ENCODE assay signal across 8 cellular contexts in the genomic region with DNA sequence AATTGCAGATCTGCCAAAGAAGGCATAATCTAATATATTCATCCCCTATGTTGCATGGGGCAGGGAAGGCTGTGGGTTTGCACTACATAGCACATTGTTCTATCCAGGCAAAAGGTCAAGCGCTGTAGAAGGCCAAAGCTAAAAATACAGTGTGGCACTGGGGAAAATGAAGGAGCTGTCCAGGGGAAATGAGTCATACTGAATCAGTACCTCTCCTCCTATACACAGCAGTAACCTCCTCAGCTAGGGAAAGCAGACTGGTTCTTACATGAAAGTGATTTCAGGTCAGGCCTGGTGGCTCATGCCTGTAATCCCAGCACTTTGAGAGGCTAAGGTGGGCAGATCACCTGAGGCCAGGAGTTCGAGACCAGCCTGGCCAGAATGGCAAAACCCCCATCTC. TPM values are rescaled to one million over a fixed set of nuclear protein-coding genes. Genes with fewer than 3 reads are reported as not detected.
DNase-seq lines count a peak whose midpoint lies in the region; ATAC-seq, FAIRE-seq and TF ChIP-seq lines count a peak whose summit lies in the region.

No MANE protein-coding gene starts in this region.

- H3K79me2 ChIP-seq in endothelial cell of umbilical vein (ENCODE audit: control insufficient read depth, insufficient read depth, low read length): no peaks in the 10 kb centered on the region

- peak; percentile 24 for DNase-seq in BE2C
- DNase-seq in NCI-H460 (ENCODE audit: extremely low read depth, low read depth): peak; percentile 70
- peak; percentile 95 for DNase-seq in endothelial cell of umbilical vein (ENCODE audit: low read depth, low spot score)
- peak; percentile 77 for DNase-seq in mucosa of gallbladder (ENCODE audit: low spot score)
- no peak for DNase-seq in NCI-H1417 treated with DMSO at 0.1 percent for 48 hours (lab: John Stamatoyannopoulos, UW)
- DNase-seq in activated T-cell treated with anti-CD3 and anti-CD28 coated beads, Interleukin-2, amount 50 U/mL, for 1 hour: no peak
- no peak for DNase-seq in effector CD4-positive, alpha-beta T cell

- ATAC-seq in GM18867 (IDR thresholded peaks at IDR 0.05; ENCODE audit: unreplicated experiment): no peak

- H3K36me3 ChIP-seq in BE2C (no peaks in the 10 kb centered on the region), endothelial cell of umbilical vein (ENCODE audit: control insufficient read depth in 2 of 2, extremely low read depth in 1 of 2, insufficient read depth in 2 of 2, low read length in 2 of 2) (no peaks in the 10 kb centered on the region)

- H3K27me3 ChIP-seq in BE2C (no peaks in the 10 kb centered on the region), endothelial cell of umbilical vein (ENCODE audit: control insufficient read depth in 2 of 2, insufficient read depth in 2 of 2, low read length in 2 of 2) (peaks cover 0 to 2% of the 10 kb centered on the region in 2 experiments)

- H3K4me2 ChIP-seq in endothelial cell of umbilical vein (ENCODE audit: insufficient read depth, low read length): no peak overlapping the region

- no peak for TF ChIP-seq POLR2A in endothelial cell of umbilical vein (IDR thresholded peaks at IDR 0.05; ENCODE audit: low read depth, low read length)

- H4K20me1 ChIP-seq in endothelial cell of umbilical vein (replicated peaks; ENCODE audit: control insufficient read depth, extremely low read depth, insufficient read depth, low read length): no peaks in the 10 kb centered on the region

- dilution Hi-C loops in endothelial cell of umbilical vein (cut with MboI; ENCODE audit: extremely low pct_ligation_motif_present, low sequenced_read_pairs): no loop called here

- intact Hi-C loops in endothelial cell of umbilical vein (cut with micrococcal nuclease): loop anchor here (1.0 to 5.0 kb wide), 2 partner anchors 15 to 285 kb away; a partner anchor contains a TSS

- no peak for TF ChIP-seq CTCF in BE2C (IDR thresholded peaks at IDR 0.05; ENCODE audit: low read depth, low read length)
- TF ChIP-seq CTCF in endothelial cell of umbilical vein (IDR thresholded peaks at IDR 0.05; ENCODE audit: extremely low read depth in 1 of 2, insufficient read depth in 1 of 2, low read depth in 1 of 2, low read length in 2 of 2): no peak

- no peak overlapping the region for H2AFZ ChIP-seq in endothelial cell of umbilical vein (ENCODE audit: low read depth, low read length)

- H3K4me3 ChIP-seq in BE2C (ENCODE audit: low read depth, low read length): no peak overlapping the region
- H3K4me3 ChIP-seq in endothelial cell of umbilical vein (replicated peaks in 1 of 3; ENCODE audit: insufficient read depth in 1 of 3, low read depth in 1 of 3, low read length in 3 of 3): no peak overlapping the region

- no peak overlapping the region for H3K9ac ChIP-seq in endothelial cell of umbilical vein (replicated peaks; ENCODE audit: extremely low read depth, insufficient read depth, low read length)

- H3K4me1 ChIP-seq in BE2C (peaks cover 14% of the 10 kb centered on the region), endothelial cell of umbilical vein (ENCODE audit: control insufficient read depth, extremely low read depth, insufficient read depth, low read length) (peaks cover 9% of the 10 kb centered on the region)

- no TSS peak for BruUV-seq in endothelial cell of umbilical vein (replicated peaks; lab: Mats Ljungman, UMichigan)

- peak overlapping the region; percentile 12 for H3K27ac ChIP-seq in endothelial cell of umbilical vein (ENCODE audit: insufficient read depth, low read depth, low read length)

- H3K9me1 ChIP-seq in endothelial cell of umbilical vein (replicated peaks; ENCODE audit: control insufficient read depth, extremely low read depth, insufficient read depth, low read length): no peaks in the 10 kb centered on the region

- no peaks in the 10 kb centered on the region for H3K9me3 ChIP-seq in BE2C
- H3K9me3 ChIP-seq in endothelial cell of umbilical vein (replicated peaks; ENCODE audit: control insufficient read depth, insufficient read depth, low read length): no peaks in the 10 kb centered on the region

- peak; percentile 97 for FAIRE-seq in endothelial cell of umbilical vein (lab: Jason Lieb, UNC)

- POLR2A ChIA-PET in endothelial cell of umbilical vein (lab: Charles Lee): no interaction called here

- CTCF ChIA-PET in endothelial cell of umbilical vein (lab: Charles Lee): interaction anchor here (0.6 to 1.6 kb wide), 9 partner anchors 13 to 72 kb away, joined by 3 to 15 read pairs (median 5); no protein-coding TSS in a partner anchor

TF ChIP-seq in endothelial cell of umbilical vein, 7 proteins besides CTCF, POLR2A, EP300 and RAD21:
- TF ChIP-seq, protein P1, sequence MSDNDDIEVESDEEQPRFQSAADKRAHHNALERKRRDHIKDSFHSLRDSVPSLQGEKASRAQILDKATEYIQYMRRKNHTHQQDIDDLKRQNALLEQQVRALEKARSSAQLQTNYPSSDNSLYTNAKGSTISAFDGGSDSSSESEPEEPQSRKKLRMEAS (IDR thresholded peaks at IDR 0.05; ENCODE audit: insufficient read depth, insufficient read length): no peak
- peak; percentile 96 for TF ChIP-seq FOS (IDR thresholded peaks at IDR 0.05; ENCODE audit: borderline replicate concordance, insufficient read depth, low read length)
- peak; percentile 97 for TF ChIP-seq JUN (IDR thresholded peaks at IDR 0.05; ENCODE audit: borderline replicate concordance, insufficient read depth, insufficient read length, low read depth)
- TF ChIP-seq POLR2AphosphoS5 (IDR thresholded peaks at IDR 0.05; ENCODE audit: insufficient read depth, low read depth, low read length): peak; percentile 65
TF ChIP-seq in endothelial cell of umbilical vein: peak in this region for 3.

RNA-seq across cellular contexts. Expression of a gene that starts 31.0 kb away (rescaled TPM):
- 83.0 TPM for polyA plus RNA-seq in BE2C (2012; ENCODE audit: insufficient read depth, insufficient read length, low read depth)
- total RNA-seq in NCI-H460 (2014; rRNA removed; shearing (Covaris generic)): 15.3 and 16.9 TPM in 2 replicates
- polyA plus RNA-seq in NCI-H460 (2014; cell fraction: nucleus; rRNA removed): 13.4 and 18.3 TPM in 2 replicates
- total RNA-seq in endothelial cell of umbilical vein (13.7 and 13.9 TPM in 2 replicates), mucosa of gallbladder (58.9 TPM)
- polyA plus RNA-seq in endothelial cell of umbilical vein: 12.9 and 13.5 TPM in 2 replicates
- polyA plus RNA-seq in endothelial cell of umbilical vein (2011; cell fraction: cytosol; rRNA removed): 12.1 and 12.2 TPM in 2 replicates
- 14.0 and 17.3 TPM in 2 replicates for polyA plus RNA-seq in endothelial cell of umbilical vein (2011; cell fraction: nucleus; rRNA removed)
- polyA plus RNA-seq in endothelial cell of umbilical vein (2012): 10.3 and 13.9 TPM in 2 replicates
- 9.8 and 11.3 TPM in 2 replicates for polyA minus RNA-seq in endothelial cell of umbilical vein
- 14.6 TPM for polyA minus RNA-seq in endothelial cell of umbilical vein (2011; cell fraction: cytosol; rRNA and poly(A)+ RNA removed)
- polyA minus RNA-seq in endothelial cell of umbilical vein (2011; cell fraction: nucleus; rRNA and poly(A)+ RNA removed): 3.6 and 4.1 TPM in 2 replicates

Comparison
In these comparisons a context has a peak if more than half of its experiments do, and no peak if none do; other contexts are left out.
1. DNase-seq: peak in BE2C (single experiment), NCI-H460 (single experiment), endothelial cell of umbilical vein (single experiment) and mucosa of gallbladder (single experiment); none in NCI-H1417 treated with DMSO at 0.1 percent for 48 hours (single experiment), activated T-cell treated with anti-CD3 and anti-CD28 coated beads, Interleukin-2, amount 50 U/mL, for 1 hour (single experiment) and effector CD4-positive, alpha-beta T cell (single experiment).